In genomic region chr6:114465511-114465910, GRCh38 we compare ENCODE assay signal across 38 cellular contexts.
"Had no signal": no experiment of that assay in that cellular context is flagged by ENCODE, and none has a peak within 500 bp of the region (broad histone marks: within the 10 kb centered on the region; RNA-seq: fewer than 3 reads in every experiment).

No MANE protein-coding gene starts in this region.

- H3K36me3 ChIP-seq: adrenal gland, ascending aorta, brain microvascular endothelial cell, breast epithelium, cardiac muscle cell had no signal

- H3K4me3 Mint-ChIP-seq: activated naive CD4-positive, alpha-beta T cell treated with anti-CD3 and anti-CD28 coated beads for 36 hours; activated naive CD4-positive, alpha-beta T cell treated with anti-CD3 and anti-CD28 coated beads, Interleukin-2, amount 10 ng/mL, durations not matched to agents 7 days and 5 days; activated naive CD4-positive, alpha-beta T cell treated with anti-CD3 and anti-CD28 coated beads, Interleukin-2, amount 50 U/mL, for 24 hours; activated naive CD8-positive, alpha-beta T cell; activated naive CD8-positive, alpha-beta T cell treated with anti-CD3 and anti-CD28 coated beads for 36 hours; activated naive CD8-positive, alpha-beta T cell treated with anti-CD3 and anti-CD28 coated beads, Interleukin-2, amount 10 ng/mL, durations not matched to agents 7 days and 5 days; activated naive CD8-positive, alpha-beta T cell treated with anti-CD3 and anti-CD28 coated beads, Interleukin-2, amount 50 U/mL, for 24 hours; activated T-cell treated with anti-CD3 and anti-CD28 coated beads, Interleukin-2, amount 50 U/mL, for 24 hours; activated T-cell treated with anti-CD3 and anti-CD28 coated beads, Interleukin-2, amount 50 U/mL, for 4 hours; activated T-cell treated with anti-CD3 and anti-CD28 coated beads, Interleukin-2, amount 50 U/mL, for 72 hours; activated T-helper 1 cell treated with anti-CD3 and anti-CD28 coated beads, Interleukin-12 subunit alpha, Interleukin-12 subunit beta, Interleukin-2, Interleukin-4 antibody, amounts not matched to agents 30 ng/mL and 10 ng/mL and 1 ng/mL, durations not matched to agents 14 hours and 24 hours and 36 hours; activated T-helper 17 cell treated with anti-CD3 and anti-CD28 coated beads, Interleukin-2, amount 50 U/mL, for 72 hours; brain; central memory CD8-positive, alpha-beta T cell had no signal

- H3K27me3 Mint-ChIP-seq: activated naive CD4-positive, alpha-beta T cell treated with anti-CD3 and anti-CD28 coated beads, Interleukin-2, amount 10 ng/mL, durations not matched to agents 7 days and 5 days; activated naive CD4-positive, alpha-beta T cell treated with anti-CD3 and anti-CD28 coated beads, Interleukin-2, amount 50 U/mL, for 24 hours; activated naive CD8-positive, alpha-beta T cell; activated naive CD8-positive, alpha-beta T cell treated with anti-CD3 and anti-CD28 coated beads for 36 hours; activated naive CD8-positive, alpha-beta T cell treated with anti-CD3 and anti-CD28 coated beads, Interleukin-2, amount 10 ng/mL, durations not matched to agents 7 days and 5 days; activated naive CD8-positive, alpha-beta T cell treated with anti-CD3 and anti-CD28 coated beads, Interleukin-2, amount 50 U/mL, for 24 hours; activated T-cell treated with anti-CD3 and anti-CD28 coated beads, Interleukin-2, amount 50 U/mL, for 24 hours; activated T-helper 17 cell treated with anti-CD3 and anti-CD28 coated beads, Interleukin-2, amount 50 U/mL, for 72 hours; brain; central memory CD8-positive, alpha-beta T cell had no signal

- H3K4me3 ChIP-seq: adrenal gland, ascending aorta, body of pancreas, breast epithelium, cardiac muscle cell had no signal

- H3K4me1 Mint-ChIP-seq: activated naive CD4-positive, alpha-beta T cell treated with anti-CD3 and anti-CD28 coated beads, Interleukin-2, amount 10 ng/mL, durations not matched to agents 7 days and 5 days; activated naive CD4-positive, alpha-beta T cell treated with anti-CD3 and anti-CD28 coated beads, Interleukin-2, amount 50 U/mL, for 24 hours; activated naive CD8-positive, alpha-beta T cell treated with anti-CD3 and anti-CD28 coated beads for 36 hours; activated naive CD8-positive, alpha-beta T cell treated with anti-CD3 and anti-CD28 coated beads, Interleukin-2, amount 10 ng/mL, durations not matched to agents 7 days and 5 days; activated naive CD8-positive, alpha-beta T cell treated with anti-CD3 and anti-CD28 coated beads, Interleukin-2, amount 50 U/mL, for 24 hours; activated T-helper 17 cell treated with anti-CD3 and anti-CD28 coated beads, Interleukin-2, amount 50 U/mL, for 72 hours; brain; central memory CD8-positive, alpha-beta T cell had no signal

- H3K4me1 ChIP-seq: adrenal gland, ascending aorta, body of pancreas, breast epithelium had no signal

- H3K27ac ChIP-seq: adrenal gland, ascending aorta, body of pancreas, brain microvascular endothelial cell, breast epithelium, cardiac muscle cell had no signal

- H3K27ac Mint-ChIP-seq: activated naive CD4-positive, alpha-beta T cell treated with anti-CD3 and anti-CD28 coated beads for 36 hours; activated naive CD4-positive, alpha-beta T cell treated with anti-CD3 and anti-CD28 coated beads, Interleukin-2, amount 10 ng/mL, durations not matched to agents 7 days and 5 days; activated naive CD4-positive, alpha-beta T cell treated with anti-CD3 and anti-CD28 coated beads, Interleukin-2, amount 50 U/mL, for 24 hours; activated naive CD4-positive, alpha-beta T cell treated with anti-CD3 and anti-CD28 coated beads, Interleukin-2, amount 50 U/mL, for 72 hours; activated naive CD8-positive, alpha-beta T cell; activated naive CD8-positive, alpha-beta T cell treated with anti-CD3 and anti-CD28 coated beads for 36 hours; activated naive CD8-positive, alpha-beta T cell treated with anti-CD3 and anti-CD28 coated beads, Interleukin-2, amount 10 ng/mL, durations not matched to agents 7 days and 5 days; activated naive CD8-positive, alpha-beta T cell treated with anti-CD3 and anti-CD28 coated beads, Interleukin-2, amount 50 U/mL, for 24 hours; activated T-cell treated with anti-CD3 and anti-CD28 coated beads, Interleukin-2, amount 50 U/mL, for 24 hours; activated T-cell treated with anti-CD3 and anti-CD28 coated beads, Interleukin-2, amount 50 U/mL, for 72 hours; activated T-helper 1 cell treated with anti-CD3 and anti-CD28 coated beads, Interleukin-12 subunit alpha, Interleukin-12 subunit beta, Interleukin-2, Interleukin-4 antibody, amounts not matched to agents 30 ng/mL and 10 ng/mL and 1 ng/mL, durations not matched to agents 14 hours and 24 hours and 36 hours; activated T-helper 17 cell treated with anti-CD3 and anti-CD28 coated beads, Interleukin-2, amount 50 U/mL, for 72 hours; activated T-helper 2 cell treated with anti-CD3 and anti-CD28 coated beads, Interferon-gamma antibody, Interleukin-2, Interleukin-4, amounts not matched to agents 10 μg/mL and 5 μg/mL and 100 μg/mL, durations not matched to agents 14 hours and 24 hours and 36 hours; brain had no signal

- H3K9me3 ChIP-seq: adrenal gland, ascending aorta, body of pancreas, breast epithelium had no signal

- H3K27me3 ChIP-seq: adrenal gland, ascending aorta, body of pancreas, brain microvascular endothelial cell, breast epithelium, cardiac muscle cell had no signal

- ATAC-seq: activated naive CD4-positive, alpha-beta T cell treated with anti-CD3 and anti-CD28 coated beads, Interleukin-2, amount 50 U/mL, for 72 hours; activated naive CD8-positive, alpha-beta T cell treated with anti-CD3 and anti-CD28 coated beads, Interleukin-2, amount 50 U/mL, for 24 hours; activated T-cell treated with anti-CD3 and anti-CD28 coated beads, Interleukin-2, amount 50 U/mL, for 4 hours; activated T-cell treated with anti-CD3 and anti-CD28 coated beads, Interleukin-2, amount 50 U/mL, for 72 hours; activated T-helper 17 cell treated with anti-CD3 and anti-CD28 coated beads, Interleukin-2, amount 50 U/mL, for 72 hours; body of pancreas had no signal

- H3K9me3 Mint-ChIP-seq: activated naive CD8-positive, alpha-beta T cell treated with anti-CD3 and anti-CD28 coated beads for 36 hours; activated naive CD8-positive, alpha-beta T cell treated with anti-CD3 and anti-CD28 coated beads, Interleukin-2, amount 10 ng/mL, durations not matched to agents 7 days and 5 days; activated naive CD8-positive, alpha-beta T cell treated with anti-CD3 and anti-CD28 coated beads, Interleukin-2, amount 50 U/mL, for 24 hours; activated T-cell treated with anti-CD3 and anti-CD28 coated beads, Interleukin-2, amount 50 U/mL, for 4 hours; activated T-helper 1 cell treated with anti-CD3 and anti-CD28 coated beads, Interleukin-12 subunit alpha, Interleukin-12 subunit beta, Interleukin-2, Interleukin-4 antibody, amounts not matched to agents 30 ng/mL and 10 ng/mL and 1 ng/mL, durations not matched to agents 14 hours and 24 hours and 36 hours; activated T-helper 17 cell treated with anti-CD3 and anti-CD28 coated beads, Interleukin-2, amount 50 U/mL, for 72 hours; activated T-helper 2 cell treated with anti-CD3 and anti-CD28 coated beads, Interferon-gamma antibody, Interleukin-2, Interleukin-4, amounts not matched to agents 10 μg/mL and 5 μg/mL and 100 μg/mL, durations not matched to agents 14 hours and 24 hours and 36 hours; brain had no signal

- H3K36me3 Mint-ChIP-seq: activated naive CD4-positive, alpha-beta T cell treated with anti-CD3 and anti-CD28 coated beads, Interleukin-2, amount 10 ng/mL, durations not matched to agents 7 days and 5 days; activated naive CD4-positive, alpha-beta T cell treated with anti-CD3 and anti-CD28 coated beads, Interleukin-2, amount 50 U/mL, for 24 hours; activated naive CD4-positive, alpha-beta T cell treated with anti-CD3 and anti-CD28 coated beads, Interleukin-2, amount 50 U/mL, for 72 hours; activated naive CD8-positive, alpha-beta T cell; activated naive CD8-positive, alpha-beta T cell treated with anti-CD3 and anti-CD28 coated beads for 36 hours; activated naive CD8-positive, alpha-beta T cell treated with anti-CD3 and anti-CD28 coated beads, Interleukin-2, amount 10 ng/mL, durations not matched to agents 7 days and 5 days; brain had no signal

- DNase-seq: activated effector memory CD4-positive, alpha-beta T cell treated with anti-CD3 and anti-CD28 coated beads, Interleukin-2, amount 50 U/mL, for 16 hours; activated effector memory CD4-positive, alpha-beta T cell treated with Interleukin-2 at 50 U/mL for 16 hours; activated gamma-delta T cell; activated gamma-delta T cell treated with Interleukin-2 at 50 U/mL for 16 hours; activated naive CD4-positive, alpha-beta T cell; activated naive CD4-positive, alpha-beta T cell treated with anti-CD3 and anti-CD28 coated beads for 36 hours; activated naive CD4-positive, alpha-beta T cell treated with anti-CD3 and anti-CD28 coated beads, Interleukin-2, amount 10 ng/mL, durations not matched to agents 7 days and 5 days; activated naive CD4-positive, alpha-beta T cell treated with anti-CD3 and anti-CD28 coated beads, Interleukin-2, amount 50 U/mL, for 16 hours; activated naive CD4-positive, alpha-beta T cell treated with Interleukin-2 at 50 U/mL for 16 hours; activated naive CD8-positive, alpha-beta T cell treated with anti-CD3 and anti-CD28 coated beads for 36 hours; activated naive CD8-positive, alpha-beta T cell treated with anti-CD3 and anti-CD28 coated beads, Interleukin-2, amount 10 ng/mL, durations not matched to agents 7 days and 5 days; activated naive CD8-positive, alpha-beta T cell treated with anti-CD3 and anti-CD28 coated beads, Interleukin-2, amount 50 U/mL, for 24 hours; activated T-cell treated with anti-CD3 and anti-CD28 coated beads, Interleukin-2, amount 50 U/mL, for 1 hour; activated T-cell treated with anti-CD3 and anti-CD28 coated beads, Interleukin-2, amount 50 U/mL, for 24 hours; activated T-cell treated with anti-CD3 and anti-CD28 coated beads, Interleukin-2, amount 50 U/mL, for 4 hours; activated T-cell treated with anti-CD3 and anti-CD28 coated beads, Interleukin-2, amount 50 U/mL, for 48 hours; activated T-cell treated with anti-CD3 and anti-CD28 coated beads, Interleukin-2, amount 50 U/mL, for 72 hours; adrenal gland; amniotic stem cell; amygdala; anterior cingulate cortex; aorta; body of pancreas; brain microvascular endothelial cell; caudate nucleus; central memory CD4-positive, alpha-beta T cell; cerebellar nuclear complex had no signal
